Comparison of ENCODE assay signal across 2 cellular contexts in genomic region chr3:161498259-161498921, GRCh38.
TF ChIP-seq lines count a peak whose summit lies in the region.

No MANE protein-coding gene starts in this region.

TF ChIP-seq in GM23338, 12 proteins besides CTCF, POLR2A, EP300 and RAD21:
- no peak for TF ChIP-seq ZNF462 (CRISPR knock-in tag; IDR thresholded peaks at IDR 0.05)
- no peak for TF ChIP-seq JUNB (IDR thresholded peaks at IDR 0.05; ENCODE audit: unreplicated experiment)
- TF ChIP-seq NANOG (IDR thresholded peaks at IDR 0.05; ENCODE audit: borderline replicate concordance) = 0 out of 2 replicates have a peak, but pooled peaks have one; percentile 40
- no peak for TF ChIP-seq EZH2 (IDR thresholded peaks at IDR 0.05; ENCODE audit: low read depth, unreplicated experiment)

TF ChIP-seq in H1, 55 proteins besides CTCF, POLR2A, EP300 and RAD21 (continued from another document):
- TF ChIP-seq SIN3A (conservative IDR thresholded peaks at IDR 0.05 in 1 of 2, IDR thresholded peaks at IDR 0.05 in 1 of 2; ENCODE audit: low read depth in 1 of 2, low read length in 2 of 2) (no peak), NANOG (IDR thresholded peaks at IDR 0.05; ENCODE audit: insufficient read depth, low read depth, low read length, poor library complexity, severe bottlenecking) (peak; percentile 84), TEAD4 (IDR thresholded peaks at IDR 0.05; ENCODE audit: low read depth, low read length) (peak; percentile 94), TCF12 (IDR thresholded peaks at IDR 0.05; ENCODE audit: low read depth, low read length) (no peak)
- TF ChIP-seq, protein P1, sequence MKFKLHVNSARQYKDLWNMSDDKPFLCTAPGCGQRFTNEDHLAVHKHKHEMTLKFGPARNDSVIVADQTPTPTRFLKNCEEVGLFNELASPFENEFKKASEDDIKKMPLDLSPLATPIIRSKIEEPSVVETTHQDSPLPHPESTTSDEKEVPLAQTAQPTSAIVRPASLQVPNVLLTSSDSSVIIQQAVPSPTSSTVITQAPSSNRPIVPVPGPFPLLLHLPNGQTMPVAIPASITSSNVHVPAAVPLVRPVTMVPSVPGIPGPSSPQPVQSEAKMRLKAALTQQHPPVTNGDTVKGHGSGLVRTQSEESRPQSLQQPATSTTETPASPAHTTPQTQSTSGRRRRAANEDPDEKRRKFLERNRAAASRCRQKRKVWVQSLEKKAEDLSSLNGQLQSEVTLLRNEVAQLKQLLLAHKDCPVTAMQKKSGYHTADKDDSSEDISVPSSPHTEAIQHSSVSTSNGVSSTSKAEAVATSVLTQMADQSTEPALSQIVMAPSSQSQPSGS (IDR thresholded peaks at IDR 0.05; ENCODE audit: low read length) = no peak
